10 cellular contexts compared by ENCODE assay signal in the genomic region with DNA sequence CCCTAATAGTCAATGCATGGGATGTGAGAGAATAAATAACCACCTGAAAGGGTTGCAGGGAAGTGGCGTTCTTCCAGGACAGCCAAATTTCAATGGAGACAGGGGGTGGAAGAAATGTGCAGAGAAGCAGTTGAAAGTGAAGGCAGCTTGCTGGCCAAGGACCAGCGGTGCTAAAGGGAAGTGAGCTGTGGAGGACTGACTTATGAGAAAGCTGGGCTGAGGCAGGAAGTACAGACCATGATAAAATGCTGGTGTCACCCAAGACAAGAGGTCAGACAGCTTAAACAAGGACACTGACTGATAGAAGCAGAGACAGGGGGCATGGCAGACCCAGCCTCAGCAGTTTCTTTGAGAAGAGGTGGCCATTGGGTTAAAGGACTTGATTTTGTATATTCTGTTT.
DNase-seq lines count a peak whose midpoint lies in the region; ATAC-seq and TF ChIP-seq lines count a peak whose summit lies in the region.
"Had no signal": no experiment of that assay in that cellular context is flagged by ENCODE, and none has a peak within 500 bp of the region (broad histone marks: within the 10 kb centered on the region; RNA-seq: fewer than 3 reads in every experiment).

No MANE protein-coding gene starts in this region.

- H3K4me3 Mint-ChIP-seq in stimulated activated naive B cell treated with anti-CD40 and anti-IgM and Interleukin-4, amounts not matched to agents 10 μg/mL and 1 μg/mL and 100 μg/mL, for 72 hours = no peak overlapping the region
- H3K4me3 Mint-ChIP-seq in glutamatergic neuron (ENCODE audit: unreplicated experiment) = no peak overlapping the region
- H3K4me3 Mint-ChIP-seq: brain had no signal

- peaks cover 0 to 2% of the 10 kb centered on the region in 2 donors for H3K9me3 Mint-ChIP-seq in stimulated activated naive B cell treated with anti-CD40 and anti-IgM and Interleukin-4, amounts not matched to agents 10 μg/mL and 1 μg/mL and 100 μg/mL, for 72 hours
- peaks cover 2% of the 10 kb centered on the region for H3K9me3 Mint-ChIP-seq in glutamatergic neuron (ENCODE audit: unreplicated experiment)
- H3K9me3 Mint-ChIP-seq: brain had no signal

- ATAC-seq in HG03342 (IDR thresholded peaks at IDR 0.05; ENCODE audit: unreplicated experiment) = peak; percentile 75
- peak; percentile 91 for ATAC-seq in stimulated activated naive B cell treated with anti-CD40 and anti-IgM and Interleukin-4, amounts not matched to agents 10 μg/mL and 1 μg/mL and 100 μg/mL, for 72 hours (replicated peaks)

- H3K4me1 Mint-ChIP-seq in stimulated activated naive B cell treated with anti-CD40 and anti-IgM and Interleukin-4, amounts not matched to agents 10 μg/mL and 1 μg/mL and 100 μg/mL, for 72 hours = peaks cover 13 to 34% of the 10 kb centered on the region in 2 donors
- peaks cover 3% of the 10 kb centered on the region for H3K4me1 Mint-ChIP-seq in glutamatergic neuron (ENCODE audit: low read depth, unreplicated experiment)
- H3K4me1 Mint-ChIP-seq: brain had no signal

- no peak overlapping the region for H3K27ac Mint-ChIP-seq in stimulated activated naive B cell treated with anti-CD40 and anti-IgM and Interleukin-4, amounts not matched to agents 10 μg/mL and 1 μg/mL and 100 μg/mL, for 72 hours
- no peak overlapping the region for H3K27ac Mint-ChIP-seq in glutamatergic neuron (ENCODE audit: unreplicated experiment)

- H3K27me3 Mint-ChIP-seq in stimulated activated naive B cell treated with anti-CD40 and anti-IgM and Interleukin-4, amounts not matched to agents 10 μg/mL and 1 μg/mL and 100 μg/mL, for 72 hours = no peaks in the 10 kb centered on the region
- H3K27me3 Mint-ChIP-seq in glutamatergic neuron (ENCODE audit: unreplicated experiment) = no peaks in the 10 kb centered on the region
- H3K27me3 Mint-ChIP-seq: brain had no signal

- DNase-seq in SIG-M5 treated with dmso at 0.1 percent for 504 hours (lab: John Stamatoyannopoulos, UW; ENCODE audit: unreplicated experiment) (peak; percentile 65), SIG-M5 (lab: John Stamatoyannopoulos, UW) (no peak), astrocyte of the hippocampus (ENCODE audit: low read depth, low spot score) (peak; percentile 33), NCI-H524 (lab: John Stamatoyannopoulos, UW) (no peak), glutamatergic neuron (no peak)
- DNase-seq in stimulated activated naive B cell treated with anti-CD40 and anti-IgM and Interleukin-4, amounts not matched to agents 10 μg/mL and 1 μg/mL and 100 μg/mL, for 72 hours = peak; percentile 23
- DNase-seq in activated CD4-positive, alpha-beta T cell treated with anti-CD3 and anti-CD28 coated beads, Interleukin-2, amount 50 U/mL, for 48 hours = no peak
- DNase-seq: retina had no signal

- peaks cover 6 to 13% of the 10 kb centered on the region in 2 donors for H3K36me3 Mint-ChIP-seq in stimulated activated naive B cell treated with anti-CD40 and anti-IgM and Interleukin-4, amounts not matched to agents 10 μg/mL and 1 μg/mL and 100 μg/mL, for 72 hours
- H3K36me3 Mint-ChIP-seq in glutamatergic neuron (ENCODE audit: unreplicated experiment) = no peaks in the 10 kb centered on the region

- TF ChIP-seq CTCF in glutamatergic neuron (IDR thresholded peaks at IDR 0.05; ENCODE audit: partially characterized antibody, unreplicated experiment) = no peak

Comparison
In these comparisons a context has a peak if more than half of its experiments do, and no peak if none do; other contexts are left out.
1. DNase-seq: peak in SIG-M5 treated with dmso at 0.1 percent for 504 hours (single experiment), astrocyte of the hippocampus (single experiment) and stimulated activated naive B cell treated with anti-CD40 and anti-IgM and Interleukin-4, amounts not matched to agents 10 μg/mL and 1 μg/mL and 100 μg/mL, for 72 hours (single experiment); none in SIG-M5 (single experiment), NCI-H524 (0 of 2), activated CD4-positive, alpha-beta T cell treated with anti-CD3 and anti-CD28 coated beads, Interleukin-2, amount 50 U/mL, for 48 hours (0 of 2) and glutamatergic neuron (single experiment).